ENCODE assay signal across 1 cellular context in genomic region chr10:106819490-106819889, GRCh38.
A peak's percentile ranks its signal among the peaks of the same experiment; 100 is the strongest.
TF ChIP-seq lines count a peak whose summit lies in the region.

No MANE protein-coding gene starts in this region.

TF ChIP-seq in K562, 482 proteins besides CTCF, POLR2A, EP300 and RAD21 (continued from another document and continues in another):
- TF ChIP-seq ZNF584 (CRISPR knock-in tag; IDR thresholded peaks at IDR 0.05; ENCODE audit: low read depth) (no peak), NEUROD1 (IDR thresholded peaks at IDR 0.05; ENCODE audit: borderline replicate concordance, low read depth, low read length, partially characterized antibody) (no peak), KDM1A (IDR thresholded peaks at IDR 0.05) (0 out of 4 replicates have a peak, but pooled peaks of 1 of the 2 experiments have one; percentile 25), POLR2B (IDR thresholded peaks at IDR 0.05; ENCODE audit: low read depth, partially characterized antibody) (no peak), CGGBP1 (CRISPR knock-in tag; IDR thresholded peaks at IDR 0.05) (no peak), PHB2 (IDR thresholded peaks at IDR 0.05; ENCODE audit: low read depth) (no peak), NR2C2 (CRISPR knock-in tag; IDR thresholded peaks at IDR 0.05) (no peak), NR2C2 (tag; IDR thresholded peaks at IDR 0.05) (no peak), ETV1 (tag; conservative IDR thresholded peaks at IDR 0.05; ENCODE audit: low read depth) (0 out of 2 replicates have a peak, but pooled peaks have one; percentile 21), MAX (CRISPR knock-in tag; IDR thresholded peaks at IDR 0.05) (no peak), ZNF217 (CRISPR knock-in tag; IDR thresholded peaks at IDR 0.05) (no peak), CAMTA2 (CRISPR knock-in tag; conservative IDR thresholded peaks at IDR 0.05) (no peak), CTCFL (IDR thresholded peaks at IDR 0.05; ENCODE audit: borderline replicate concordance, insufficient read depth, low read depth, low read length, poor library complexity, severe bottlenecking) (no peak), BMI1 (IDR thresholded peaks at IDR 0.05; ENCODE audit: low read length) (no peak), SAFB (IDR thresholded peaks at IDR 0.05; ENCODE audit: borderline replicate concordance, low read depth, low read length) (no peak), BCLAF1 (IDR thresholded peaks at IDR 0.05; ENCODE audit: borderline replicate concordance in 1 of 2, control insufficient read depth in 1 of 2, low read depth in 2 of 2, low read length in 1 of 2) (no peak), HSF4 (CRISPR knock-in tag; IDR thresholded peaks at IDR 0.05; ENCODE audit: borderline replicate concordance) (no peak), HDAC8 (tag; IDR thresholded peaks at IDR 0.05) (no peak), SAFB2 (IDR thresholded peaks at IDR 0.05; ENCODE audit: borderline replicate concordance, low read depth, low read length, severe bottlenecking) (no peak), TAL1 (IDR thresholded peaks at IDR 0.05) (0 out of 2 replicates have a peak, but pooled peaks have one; percentile 14), SMARCE1 (IDR thresholded peaks at IDR 0.05) (peak; percentile 68; the same call in 1 of the 2 replicates), LCOR (CRISPR knock-in tag; IDR thresholded peaks at IDR 0.05) (no peak), RBM22 (IDR thresholded peaks at IDR 0.05; ENCODE audit: low read depth, low read length, poor library complexity, severe bottlenecking) (no peak), ZFPM2 (CRISPR knock-in tag; IDR thresholded peaks at IDR 0.05) (no peak), HDGF (IDR thresholded peaks at IDR 0.05) (no peak), MXI1 (IDR thresholded peaks at IDR 0.05; ENCODE audit: low read depth, low read length) (no peak), ZNF696 (CRISPR knock-in tag; conservative IDR thresholded peaks at IDR 0.05) (no peak), ZNF695 (CRISPR knock-in tag; IDR thresholded peaks at IDR 0.05) (no peak), CBFA2T2 (conservative IDR thresholded peaks at IDR 0.05) (peak; percentile 49; the same call in 1 of the 2 replicates), E2F3 (CRISPR knock-in tag; IDR thresholded peaks at IDR 0.05) (no peak), ZZZ3 (IDR thresholded peaks at IDR 0.05) (no peak), ZNF398 (CRISPR knock-in tag; IDR thresholded peaks at IDR 0.05) (no peak), GTF2F1 (IDR thresholded peaks at IDR 0.05; ENCODE audit: low read depth, low read length) (no peak), CREM (IDR thresholded peaks at IDR 0.05; ENCODE audit: low read depth) (0 out of 2 replicates have a peak, but pooled peaks have one; percentile 24), ZNF512 (tag; IDR thresholded peaks at IDR 0.05) (no peak), SFPQ (IDR thresholded peaks at IDR 0.05; ENCODE audit: low read depth, low read length) (no peak), NCOR1 (IDR thresholded peaks at IDR 0.05) (peak; percentile 33; the same call in 1 of the 2 replicates), BRD4 (IDR thresholded peaks at IDR 0.05) (no peak), SIX5 (IDR thresholded peaks at IDR 0.05; ENCODE audit: borderline replicate concordance in 1 of 2, insufficient read depth in 1 of 2, low read depth in 1 of 2, low read length in 2 of 2) (no peak), NR3C1 (CRISPR knock-in tag; IDR thresholded peaks at IDR 0.05) (no peak), TFAP4 (CRISPR knock-in tag; IDR thresholded peaks at IDR 0.05; ENCODE audit: borderline replicate concordance) (no peak), ELK3 (CRISPR knock-in tag; IDR thresholded peaks at IDR 0.05) (no peak), HIVEP1 (CRISPR knock-in tag; IDR thresholded peaks at IDR 0.05) (no peak), ZNF274 (IDR thresholded peaks at IDR 0.05; ENCODE audit: borderline replicate concordance, low read depth, low read length) (no peak), EGR1 (conservative IDR thresholded peaks at IDR 0.05) (peak; percentile 69), CTBP1 (IDR thresholded peaks at IDR 0.05; ENCODE audit: borderline replicate concordance) (no peak), FOXK2 (conservative IDR thresholded peaks at IDR 0.05 in 1 of 2, IDR thresholded peaks at IDR 0.05 in 1 of 2; ENCODE audit: low read depth in 2 of 2) (no peak)
- TF ChIP-seq, protein P1, sequence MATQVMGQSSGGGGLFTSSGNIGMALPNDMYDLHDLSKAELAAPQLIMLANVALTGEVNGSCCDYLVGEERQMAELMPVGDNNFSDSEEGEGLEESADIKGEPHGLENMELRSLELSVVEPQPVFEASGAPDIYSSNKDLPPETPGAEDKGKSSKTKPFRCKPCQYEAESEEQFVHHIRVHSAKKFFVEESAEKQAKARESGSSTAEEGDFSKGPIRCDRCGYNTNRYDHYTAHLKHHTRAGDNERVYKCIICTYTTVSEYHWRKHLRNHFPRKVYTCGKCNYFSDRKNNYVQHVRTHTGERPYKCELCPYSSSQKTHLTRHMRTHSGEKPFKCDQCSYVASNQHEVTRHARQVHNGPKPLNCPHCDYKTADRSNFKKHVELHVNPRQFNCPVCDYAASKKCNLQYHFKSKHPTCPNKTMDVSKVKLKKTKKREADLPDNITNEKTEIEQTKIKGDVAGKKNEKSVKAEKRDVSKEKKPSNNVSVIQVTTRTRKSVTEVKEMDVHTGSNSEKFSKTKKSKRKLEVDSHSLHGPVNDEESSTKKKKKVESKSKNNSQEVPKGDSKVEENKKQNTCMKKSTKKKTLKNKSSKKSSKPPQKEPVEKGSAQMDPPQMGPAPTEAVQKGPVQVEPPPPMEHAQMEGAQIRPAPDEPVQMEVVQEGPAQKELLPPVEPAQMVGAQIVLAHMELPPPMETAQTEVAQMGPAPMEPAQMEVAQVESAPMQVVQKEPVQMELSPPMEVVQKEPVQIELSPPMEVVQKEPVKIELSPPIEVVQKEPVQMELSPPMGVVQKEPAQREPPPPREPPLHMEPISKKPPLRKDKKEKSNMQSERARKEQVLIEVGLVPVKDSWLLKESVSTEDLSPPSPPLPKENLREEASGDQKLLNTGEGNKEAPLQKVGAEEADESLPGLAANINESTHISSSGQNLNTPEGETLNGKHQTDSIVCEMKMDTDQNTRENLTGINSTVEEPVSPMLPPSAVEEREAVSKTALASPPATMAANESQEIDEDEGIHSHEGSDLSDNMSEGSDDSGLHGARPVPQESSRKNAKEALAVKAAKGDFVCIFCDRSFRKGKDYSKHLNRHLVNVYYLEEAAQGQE (CRISPR knock-in tag; IDR thresholded peaks at IDR 0.05; ENCODE audit: low read depth), result no peak
- TF ChIP-seq, protein P2, sequence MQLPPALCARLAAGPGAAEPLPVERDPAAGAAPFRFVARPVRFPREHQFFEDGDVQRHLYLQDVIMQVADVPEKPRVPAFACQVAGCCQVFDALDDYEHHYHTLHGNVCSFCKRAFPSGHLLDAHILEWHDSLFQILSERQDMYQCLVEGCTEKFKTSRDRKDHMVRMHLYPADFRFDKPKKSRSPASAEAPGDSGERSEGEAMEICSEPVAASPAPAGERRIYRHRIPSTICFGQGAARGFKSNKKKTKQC (CRISPR knock-in tag; IDR thresholded peaks at IDR 0.05), result no peak
